In the genomic region with DNA sequence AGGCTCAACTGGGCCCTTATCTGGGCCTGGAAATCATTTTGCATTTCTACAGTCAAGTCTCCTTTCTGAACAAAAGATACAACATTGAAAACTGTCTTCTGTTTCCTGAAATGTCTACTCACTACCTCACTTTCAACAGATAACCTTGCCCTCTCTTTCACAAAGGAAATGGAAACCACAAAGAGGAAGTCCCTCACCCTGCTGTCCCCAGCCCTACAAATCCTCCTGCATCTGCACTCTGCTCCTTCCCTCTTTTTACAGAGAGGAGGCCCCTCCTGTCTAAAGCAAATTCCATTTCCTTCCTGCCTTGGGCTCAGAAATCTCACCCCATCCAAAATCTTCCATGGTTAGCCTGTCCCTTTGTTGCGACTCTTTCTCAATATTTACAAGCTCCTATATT, we compare ENCODE assay signal across 9 cellular contexts. TPM values are rescaled to one million over a fixed set of nuclear protein-coding genes. Genes with fewer than 3 reads are reported as not detected.
DNase-seq lines count a peak whose midpoint lies in the region; ATAC-seq and TF ChIP-seq lines count a peak whose summit lies in the region.
"Had no signal": no experiment of that assay in that cellular context is flagged by ENCODE, and none has a peak within 500 bp of the region (broad histone marks: within the 10 kb centered on the region; RNA-seq: fewer than 3 reads in every experiment).

No MANE protein-coding gene starts in this region.

- H3K36me3 Mint-ChIP-seq in activated naive CD8-positive, alpha-beta T cell treated with anti-CD3 and anti-CD28 coated beads for 36 hours, result peaks cover 2% of the 10 kb centered on the region
- H3K36me3 Mint-ChIP-seq in Calu3 (ENCODE audit: insufficient read depth, unreplicated experiment), result no peaks in the 10 kb centered on the region

- intact Hi-C loops in Calu3 (cut with micrococcal nuclease; ENCODE audit: unreplicated experiment), result no loop called here

- no peak for TF ChIP-seq CTCF in GM12864 (IDR thresholded peaks at IDR 0.05; ENCODE audit: low read depth, low read length, missing control alignments)
- TF ChIP-seq CTCF in Calu3 (IDR thresholded peaks at IDR 0.05; ENCODE audit: unreplicated experiment), result no peak

- no peaks in the 10 kb centered on the region for H3K27me3 Mint-ChIP-seq in activated naive CD8-positive, alpha-beta T cell treated with anti-CD3 and anti-CD28 coated beads for 36 hours
- H3K27me3 Mint-ChIP-seq in Calu3 (ENCODE audit: unreplicated experiment), result no peaks in the 10 kb centered on the region

- H3K4me1 Mint-ChIP-seq in activated naive CD8-positive, alpha-beta T cell treated with anti-CD3 and anti-CD28 coated beads for 36 hours, result peaks cover 25% of the 10 kb centered on the region
- no peaks in the 10 kb centered on the region for H3K4me1 Mint-ChIP-seq in Calu3 (ENCODE audit: low read depth, unreplicated experiment)

- H3K27ac Mint-ChIP-seq in activated naive CD8-positive, alpha-beta T cell treated with anti-CD3 and anti-CD28 coated beads for 36 hours, result no peak overlapping the region
- no peak overlapping the region for H3K27ac Mint-ChIP-seq in Calu3 (ENCODE audit: unreplicated experiment)

- BruUV-seq in Calu3 (replicated peaks; lab: Mats Ljungman, UMichigan), result no TSS peak

- DNase-seq in GM12864 (ENCODE audit: low read depth), result peak; percentile 69
- peak; percentile 16 for DNase-seq in activated naive CD8-positive, alpha-beta T cell treated with anti-CD3 and anti-CD28 coated beads for 36 hours
- no peak for DNase-seq in Calu3
- DNase-seq in LoVo (ENCODE audit: low spot score), result no peak
- DNase-seq in NCI-H748 treated with DMSO at 0.1 percent for 48 hours (lab: John Stamatoyannopoulos, UW), result no peak
- DNase-seq in foreskin melanocyte, result no peak

- H3K4me3 ChIP-seq in GM12864 (ENCODE audit: low read depth, low read length), result no peak overlapping the region
- H3K4me3 ChIP-seq: adrenal gland had no signal

- H3K4me3 Mint-ChIP-seq in activated naive CD8-positive, alpha-beta T cell treated with anti-CD3 and anti-CD28 coated beads for 36 hours, result no peak overlapping the region
- no peak overlapping the region for H3K4me3 Mint-ChIP-seq in Calu3 (ENCODE audit: low read depth, unreplicated experiment)

- H3K9me3 Mint-ChIP-seq in activated naive CD8-positive, alpha-beta T cell treated with anti-CD3 and anti-CD28 coated beads for 36 hours, result peaks cover 5% of the 10 kb centered on the region
- no peaks in the 10 kb centered on the region for H3K9me3 Mint-ChIP-seq in Calu3 (ENCODE audit: low read depth, unreplicated experiment)

- ATAC-seq in GM21360 (IDR thresholded peaks at IDR 0.05; ENCODE audit: unreplicated experiment), result peak; percentile 93
- ATAC-seq in HG03520 (IDR thresholded peaks at IDR 0.05; ENCODE audit: unreplicated experiment), result peak; percentile 93

- CTCF ChIA-PET in Calu3 (lab: Charles Lee), result no interaction called here

RNA-seq across cellular contexts. Expression of a gene that starts 24.8 kb away (rescaled TPM):
- total RNA-seq in activated naive CD8-positive, alpha-beta T cell treated with anti-CD3 and anti-CD28 coated beads for 36 hours, result under 1 TPM; 0.50 to 0.76 TPM
- total RNA-seq in Calu3 (2022), result 1.8 and 2.1 TPM in 2 replicates

Comparison
In these comparisons a context has a peak if more than half of its experiments do, and no peak if none do; other contexts are left out.
1. DNase-seq: peak in GM12864 (single experiment) and activated naive CD8-positive, alpha-beta T cell treated with anti-CD3 and anti-CD28 coated beads for 36 hours (single experiment); none in Calu3 (single experiment), LoVo (single experiment), NCI-H748 treated with DMSO at 0.1 percent for 48 hours (single experiment) and foreskin melanocyte (single experiment).